Comparison of ENCODE assay signal across 21 cellular contexts in the genomic region with DNA sequence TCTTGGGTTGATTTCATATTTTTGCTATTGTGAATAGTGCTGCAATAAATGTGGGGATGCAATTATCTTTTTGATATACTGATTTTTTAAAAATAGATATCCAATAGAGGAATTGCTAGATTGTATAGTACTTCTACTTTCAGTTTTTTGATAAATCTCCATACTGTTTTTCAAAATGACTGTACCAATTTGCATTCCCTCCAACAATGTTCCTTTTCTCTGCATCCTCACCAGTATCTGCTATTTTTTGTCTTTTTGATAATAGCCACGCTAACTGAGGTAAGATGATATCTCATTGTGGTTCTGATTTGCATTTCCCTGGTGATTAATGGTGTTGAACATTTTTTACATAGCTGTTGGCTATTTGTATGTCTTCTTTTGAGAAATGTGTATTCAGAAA.
"Had no signal": no experiment of that assay in that cellular context is flagged by ENCODE, and none has a peak within 500 bp of the region (broad histone marks: within the 10 kb centered on the region; RNA-seq: fewer than 3 reads in every experiment).

No MANE protein-coding gene starts in this region.

- H3K27me3 ChIP-seq: esophagus muscularis mucosa, gastrocnemius medialis, neural progenitor cell, ovary, right atrium auricular region, suprapubic skin, thyroid gland, uterus had no signal

- H3K9me3 ChIP-seq: gastrocnemius medialis, ovary, thyroid gland, uterus had no signal

- H3K27me3 Mint-ChIP-seq: natural killer cell treated with Interleukin-12 subunit alpha and Interleukin-12 subunit beta and Interleukin-15 and Interleukin-18, amount 100 ng/mL, for 72 hours; type B pancreatic cell had no signal

- DNase-seq: effector memory CD4-positive, alpha-beta T cell; gastrocnemius medialis; islet precursor cell; left ventricle myocardium inferior; mesenchymal stem cell; midbrain; nucleus accumbens; ovary; stimulated activated CD4-positive, alpha-beta T cell treated with anti-CD3 and anti-CD28 coated beads, Interleukin-2, amount 100 ng/mL, for 48 hours; stimulated activated naive CD4-positive, alpha-beta T cell treated with Interleukin-2 at 50 U/mL for 16 hours; thyroid gland; uterus had no signal

- H3K27ac ChIP-seq: epithelial cell of prostate, esophagus muscularis mucosa, gastrocnemius medialis, left ventricle myocardium inferior, neural progenitor cell, ovary, right atrium auricular region, suprapubic skin, thyroid gland, uterus had no signal

- H3K27ac Mint-ChIP-seq: natural killer cell treated with Interleukin-12 subunit alpha and Interleukin-12 subunit beta and Interleukin-15 and Interleukin-18, amount 100 ng/mL, for 72 hours; neural progenitor cell; type B pancreatic cell had no signal

- H3K4me1 Mint-ChIP-seq: neural progenitor cell had no signal

- H3K36me3 ChIP-seq: esophagus muscularis mucosa, gastrocnemius medialis, left ventricle myocardium inferior, neural progenitor cell, ovary, right atrium auricular region, suprapubic skin, thyroid gland, uterus had no signal

- H3K4me1 ChIP-seq: esophagus muscularis mucosa, gastrocnemius medialis, left ventricle myocardium inferior, neural progenitor cell, right atrium auricular region, suprapubic skin, thyroid gland, uterus had no signal

- H3K4me3 ChIP-seq: esophagus muscularis mucosa, gastrocnemius medialis, left ventricle myocardium inferior, lung, neural progenitor cell, ovary, right atrium auricular region, smooth muscle cell, suprapubic skin, thyroid gland, uterus had no signal

- H3K36me3 Mint-ChIP-seq: neural progenitor cell had no signal

- H3K4me3 Mint-ChIP-seq: natural killer cell treated with Interleukin-12 subunit alpha and Interleukin-12 subunit beta and Interleukin-15 and Interleukin-18, amount 100 ng/mL, for 72 hours; neural progenitor cell; type B pancreatic cell had no signal

- ATAC-seq: gastrocnemius medialis; natural killer cell treated with Interleukin-12 subunit alpha and Interleukin-12 subunit beta and Interleukin-15 and Interleukin-18, amount 100 ng/mL, for 72 hours had no signal
